ENCODE assay signal across 8 cellular contexts in the genomic region with DNA sequence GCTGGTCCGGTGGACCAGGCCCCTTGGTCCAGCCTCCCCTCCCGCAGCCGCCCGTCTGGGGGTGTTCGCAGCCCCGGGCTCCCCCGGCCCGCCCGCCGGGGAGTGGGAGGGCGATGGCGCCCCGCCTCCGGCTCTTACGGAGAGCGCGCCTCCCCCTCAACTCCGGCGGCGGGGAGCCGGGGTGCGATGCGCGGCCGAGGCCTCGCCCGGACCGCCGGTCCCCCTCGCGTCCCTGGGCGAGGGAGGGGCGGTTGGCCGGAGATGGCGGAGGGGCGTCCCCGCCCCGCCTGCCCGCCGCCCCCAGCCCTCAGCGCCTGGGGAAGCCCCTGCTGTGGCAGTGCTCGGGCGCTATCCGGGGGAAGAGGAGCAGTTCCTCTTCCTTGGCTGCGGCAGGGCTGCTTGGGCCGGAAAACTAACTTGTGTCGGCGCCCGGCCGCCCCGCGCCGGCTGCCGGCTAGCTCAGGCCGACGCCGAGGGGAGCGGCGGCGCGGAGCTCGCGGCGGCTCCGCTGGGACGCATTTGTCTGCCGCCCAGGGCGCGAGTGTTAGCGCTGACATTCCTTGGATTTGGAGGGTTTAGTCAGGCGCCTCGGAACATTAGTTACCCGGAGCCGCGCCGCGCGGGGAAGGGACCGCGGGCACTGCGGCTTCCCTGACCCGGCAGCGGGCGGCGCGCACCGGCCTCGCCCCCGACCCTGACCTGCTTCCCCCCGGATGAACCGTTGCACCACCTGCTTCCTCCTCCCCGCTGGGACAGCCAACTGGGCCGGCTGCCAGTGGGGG. TPM values are rescaled to one million over a fixed set of nuclear protein-coding genes. Genes with fewer than 3 reads are reported as not detected.
A peak's percentile ranks its signal among the peaks of the same experiment; 100 is the strongest.
DNase-seq lines count a peak whose midpoint lies in the region; ATAC-seq and TF ChIP-seq lines count a peak whose summit lies in the region.

No MANE protein-coding gene starts in this region.

- H3K27ac ChIP-seq in colonic mucosa: peak overlapping the region; percentile 94

- no peak for TF ChIP-seq CTCF in colonic mucosa (IDR thresholded peaks at IDR 0.05)

- ATAC-seq in HG02798 (IDR thresholded peaks at IDR 0.05; ENCODE audit: poor library complexity, unreplicated experiment) (peak; percentile 69), left lobe of liver (peak; percentile 71)

- H3K9me3 ChIP-seq in colonic mucosa: no peaks in the 10 kb centered on the region

- peaks cover 10% of the 10 kb centered on the region for H3K4me1 ChIP-seq in colonic mucosa

- no peaks in the 10 kb centered on the region for H3K27me3 ChIP-seq in colonic mucosa

- DNase-seq in NCI-H510A (lab: John Stamatoyannopoulos, UW) (peak; percentile 21), NCI-H510A treated with DMSO at 0.1 percent for 48 hours (lab: John Stamatoyannopoulos, UW) (no peak), NCI-H146 (lab: John Stamatoyannopoulos, UW) (peak; percentile 77), colonic mucosa (peak; percentile 60), left lobe of liver (ENCODE audit: low spot score) (peak; percentile 52)
- DNase-seq in activated CD4-positive, alpha-beta T cell treated with anti-CD3 and anti-CD28 coated beads for 24 hours (ENCODE audit: low read depth in 2 of 2): peak; percentile 26 to 47
- DNase-seq in stimulated activated CD4-positive, alpha-beta T cell treated with anti-CD3 and anti-CD28 coated beads, Interleukin-2, amount 100 ng/mL, for 4 hours (ENCODE audit: low read depth): peak; percentile 35

- peak overlapping the region; percentile 88 for H3K4me3 ChIP-seq in colonic mucosa

- H3K9ac ChIP-seq in colonic mucosa (ENCODE audit: low read depth in 2 of 2, low read length in 2 of 2): peak overlapping the region; percentile 71 to 85

- H3K36me3 ChIP-seq in colonic mucosa: no peaks in the 10 kb centered on the region

- intact Hi-C loops in colonic mucosa (cut with DNase I): loop anchor here (5.0 to 10.0 kb wide), 2 partner anchors 65 to 142 kb away; no protein-coding TSS in a partner anchor

RNA-seq across cellular contexts. Expression of a gene that starts 1.0 kb away (rescaled TPM):
- total RNA-seq in colonic mucosa: 100 to 1,000 TPM in 1 of 2 donors, 10 to 100 TPM in 1; 83.5 to 138 TPM
- total RNA-seq in left lobe of liver: 0.65 TPM

Comparison
In these comparisons a context has a peak if more than half of its experiments do, and no peak if none do; other contexts are left out.
1. RNA of a gene that starts 1.0 kb away (total RNA-seq): 83.5 to 138 TPM in colonic mucosa; 0.65 TPM in left lobe of liver (single experiment); every median in the first group is over 10 times any median in the second.